1 cellular context compared by ENCODE assay signal in genomic region chr19:55165952-55166529, GRCh38.
TF ChIP-seq lines count a peak whose summit lies in the region.

No MANE protein-coding gene starts in this region.

TF ChIP-seq in HEK293, 187 proteins besides CTCF, POLR2A, EP300 and RAD21 (continued from another document):
- TF ChIP-seq ZNF274 (IDR thresholded peaks at IDR 0.05; ENCODE audit: low read length), result no peak
- TF ChIP-seq ZNF274 (tag by site-specific recombination; IDR thresholded peaks at IDR 0.05; ENCODE audit: borderline replicate concordance), result no peak
- no peak for TF ChIP-seq ZNF19 (tag by site-specific recombination; IDR thresholded peaks at IDR 0.05; ENCODE audit: low read depth)
- peak; percentile 32; the same call in 1 of the 2 replicates for TF ChIP-seq ZNF148 (tag by site-specific recombination; IDR thresholded peaks at IDR 0.05; ENCODE audit: borderline replicate concordance)
- 0 out of 2 replicates have a peak, but pooled peaks have one; percentile 4 for TF ChIP-seq ZNF391 (tag by site-specific recombination; IDR thresholded peaks at IDR 0.05; ENCODE audit: borderline replicate concordance, low read depth)
- no peak for TF ChIP-seq ZNF596 (tag by site-specific recombination; IDR thresholded peaks at IDR 0.05)
- TF ChIP-seq SP7 (tag by site-specific recombination; IDR thresholded peaks at IDR 0.05), result peak; percentile 25; the same call in 1 of the 2 replicates
- TF ChIP-seq HIC1 (tag by site-specific recombination; IDR thresholded peaks at IDR 0.05), result peak; percentile 53; the same call in 1 of the 2 replicates
- no peak for TF ChIP-seq ZNF558 (tag by site-specific recombination; IDR thresholded peaks at IDR 0.05)
- no peak for TF ChIP-seq ZNF473 (tag by site-specific recombination; IDR thresholded peaks at IDR 0.05)
- no peak for TF ChIP-seq ZNF449 (tag by site-specific recombination; IDR thresholded peaks at IDR 0.05)
- no peak for TF ChIP-seq ZNF529 (tag by site-specific recombination; IDR thresholded peaks at IDR 0.05; ENCODE audit: insufficient replicate concordance)
- TF ChIP-seq ZXDB (tag by site-specific recombination; IDR thresholded peaks at IDR 0.05), result peak; percentile 86
- no peak for TF ChIP-seq FEZF1 (tag by site-specific recombination; IDR thresholded peaks at IDR 0.05)
- peak; percentile 33; the same call in 1 of the 2 replicates for TF ChIP-seq ZFP69B (tag by site-specific recombination; IDR thresholded peaks at IDR 0.05)
- TF ChIP-seq ZNF214 (tag by site-specific recombination; IDR thresholded peaks at IDR 0.05; ENCODE audit: borderline replicate concordance), result no peak
- TF ChIP-seq ZNF560 (tag by site-specific recombination; IDR thresholded peaks at IDR 0.05; ENCODE audit: borderline replicate concordance), result no peak
- TF ChIP-seq ZNF777 (tag by site-specific recombination; IDR thresholded peaks at IDR 0.05; ENCODE audit: borderline replicate concordance), result 0 out of 2 replicates have a peak, but pooled peaks have one; percentile 82
- TF ChIP-seq ZIC2 (tag by site-specific recombination; IDR thresholded peaks at IDR 0.05), result no peak
- no peak for TF ChIP-seq ZFP37 (tag by site-specific recombination; IDR thresholded peaks at IDR 0.05)
- no peak for TF ChIP-seq ZNF776 (tag by site-specific recombination; IDR thresholded peaks at IDR 0.05; ENCODE audit: borderline replicate concordance)
- 0 out of 2 replicates have a peak, but pooled peaks have one; percentile 14 for TF ChIP-seq KLF16 (tag by site-specific recombination; IDR thresholded peaks at IDR 0.05)
- no peak for TF ChIP-seq ZNF184 (tag by site-specific recombination; IDR thresholded peaks at IDR 0.05)
- 0 out of 2 replicates have a peak, but pooled peaks have one; percentile 27 for TF ChIP-seq ZBTB48 (tag by site-specific recombination; IDR thresholded peaks at IDR 0.05)
- TF ChIP-seq ZNF302 (tag by site-specific recombination; IDR thresholded peaks at IDR 0.05; ENCODE audit: low read depth), result no peak; the same call in 1 of the 2 replicates
- no peak for TF ChIP-seq ZNF624 (tag by site-specific recombination; IDR thresholded peaks at IDR 0.05)
- TF ChIP-seq ZEB2 (tag by site-specific recombination; IDR thresholded peaks at IDR 0.05), result peak; percentile 57; the same call in 1 of the 2 replicates
- no peak for TF ChIP-seq ZNF792 (tag by site-specific recombination; IDR thresholded peaks at IDR 0.05)
- TF ChIP-seq KLF9 (tag by site-specific recombination; IDR thresholded peaks at IDR 0.05; ENCODE audit: low read depth), result no peak
- TF ChIP-seq HOXD13 (CRISPR knock-in tag; IDR thresholded peaks at IDR 0.05; ENCODE audit: borderline replicate concordance), result no peak
- TF ChIP-seq ZNF521 (tag by site-specific recombination; IDR thresholded peaks at IDR 0.05), result no peak
